In genomic region chr6:45616209-45616608, GRCh38 we compare ENCODE assay signal across 29 cellular contexts.
"Had no signal": no experiment of that assay in that cellular context is flagged by ENCODE, and none has a peak within 500 bp of the region (broad histone marks: within the 10 kb centered on the region; RNA-seq: fewer than 3 reads in every experiment).

No MANE protein-coding gene starts in this region.

- H3K9me3 Mint-ChIP-seq: activated B cell treated with CpG ODN at 0.5 μM for 24 hours; activated naive CD4-positive, alpha-beta T cell treated with anti-CD3 and anti-CD28 coated beads, Interleukin-2, amount 10 ng/mL, durations not matched to agents 7 days and 5 days; activated naive CD8-positive, alpha-beta T cell treated with anti-CD3 and anti-CD28 coated beads, Interleukin-2, amount 10 ng/mL, durations not matched to agents 7 days and 5 days; activated T-cell treated with anti-CD3 and anti-CD28 coated beads, Interleukin-2, amount 50 U/mL, for 24 hours; central memory CD8-positive, alpha-beta T cell; dendritic cell treated with granulocyte-macrophage colony-stimulating factor and Interleukin-4, amounts not matched to agents 40 ng/mL and 50 ng/mL, for 4 days; endodermal cell had no signal

- H3K36me3 Mint-ChIP-seq: activated naive CD4-positive, alpha-beta T cell treated with anti-CD3 and anti-CD28 coated beads, Interleukin-2, amount 10 ng/mL, durations not matched to agents 7 days and 5 days; activated naive CD8-positive, alpha-beta T cell treated with anti-CD3 and anti-CD28 coated beads, Interleukin-2, amount 10 ng/mL, durations not matched to agents 7 days and 5 days had no signal

- ATAC-seq: activated CD4-positive, CD25-positive, alpha-beta regulatory T cell treated with anti-CD3 and anti-CD28 coated beads, Interleukin-2, amount 50 U/mL, for 24 hours; activated CD8-positive, alpha-beta memory T cell treated with anti-CD3 and anti-CD28 coated beads, Interleukin-2, amount 10 ng/mL, durations not matched to agents 7 days and 5 days; activated CD8-positive, alpha-beta T cell treated with anti-CD3 and anti-CD28 coated beads, Interleukin-2, amount 10 ng/mL, durations not matched to agents 7 days and 5 days; esophagus mucosa; SK-N-SH treated with all-trans-retinoic acid at 6 μM for 48 hours; T-helper 17 cell had no signal

- H3K27ac Mint-ChIP-seq: activated B cell treated with CpG ODN at 0.5 μM for 24 hours; activated CD4-positive, alpha-beta T cell treated with anti-CD3 and anti-CD28 coated beads, Interleukin-2, amount 10 ng/mL, durations not matched to agents 7 days and 5 days; activated CD8-positive, alpha-beta memory T cell treated with anti-CD3 and anti-CD28 coated beads, Interleukin-2, amount 10 ng/mL, durations not matched to agents 7 days and 5 days; activated CD8-positive, alpha-beta T cell treated with anti-CD3 and anti-CD28 coated beads, Interleukin-2, amount 10 ng/mL, durations not matched to agents 7 days and 5 days; activated naive CD4-positive, alpha-beta T cell treated with anti-CD3 and anti-CD28 coated beads, Interleukin-2, amount 10 ng/mL, durations not matched to agents 7 days and 5 days; activated naive CD8-positive, alpha-beta T cell treated with anti-CD3 and anti-CD28 coated beads, Interleukin-2, amount 10 ng/mL, durations not matched to agents 7 days and 5 days; activated T-cell treated with anti-CD3 and anti-CD28 coated beads, Interleukin-2, amount 50 U/mL, for 24 hours; dendritic cell treated with granulocyte-macrophage colony-stimulating factor and Interleukin-4, amounts not matched to agents 40 ng/mL and 50 ng/mL, for 4 days; endodermal cell; T-helper 17 cell; T-helper 2 cell treated with Interferon-gamma antibody and Interleukin-4, amounts not matched to agents 5 μg/mL and 100 μg/mL, for 36 hours had no signal

- DNase-seq: activated B cell treated with CpG ODN at 0.5 μM for 24 hours; activated CD4-positive, alpha-beta T cell treated with anti-CD3 and anti-CD28 coated beads, Interleukin-2, amount 10 ng/mL, durations not matched to agents 7 days and 5 days; activated CD4-positive, alpha-beta T cell treated with anti-CD3 and anti-CD28 coated beads, Interleukin-2, amount 50 U/mL, for 4 hours; activated CD8-positive, alpha-beta memory T cell treated with anti-CD3 and anti-CD28 coated beads, Interleukin-2, amount 10 ng/mL, durations not matched to agents 7 days and 5 days; activated CD8-positive, alpha-beta memory T cell treated with anti-CD3 and anti-CD28 coated beads, Interleukin-2, amount 50 U/mL, for 4 hours; activated CD8-positive, alpha-beta T cell treated with anti-CD3 and anti-CD28 coated beads, Interleukin-2, amount 10 ng/mL, durations not matched to agents 7 days and 5 days; activated gamma-delta T cell; activated naive CD4-positive, alpha-beta T cell; activated naive CD4-positive, alpha-beta T cell treated with anti-CD3 and anti-CD28 coated beads, Interleukin-2, amount 10 ng/mL, durations not matched to agents 7 days and 5 days; activated naive CD8-positive, alpha-beta T cell treated with anti-CD3 and anti-CD28 coated beads, Interleukin-2, amount 10 ng/mL, durations not matched to agents 7 days and 5 days; activated T-cell treated with anti-CD3 and anti-CD28 coated beads, Interleukin-2, amount 50 U/mL, for 24 hours; amniotic stem cell; anterior cingulate cortex; brain microvascular endothelial cell; dorsolateral prefrontal cortex; effector memory CD4-positive, alpha-beta T cell; endodermal cell; foreskin fibroblast; head of caudate nucleus; T-helper 1 cell; T-helper 17 cell; T1000; WERI-Rb-1 had no signal

- H3K27me3 Mint-ChIP-seq: activated CD4-positive, alpha-beta T cell treated with anti-CD3 and anti-CD28 coated beads, Interleukin-2, amount 10 ng/mL, durations not matched to agents 7 days and 5 days; activated CD8-positive, alpha-beta memory T cell treated with anti-CD3 and anti-CD28 coated beads, Interleukin-2, amount 10 ng/mL, durations not matched to agents 7 days and 5 days; activated naive CD8-positive, alpha-beta T cell treated with anti-CD3 and anti-CD28 coated beads, Interleukin-2, amount 10 ng/mL, durations not matched to agents 7 days and 5 days; activated T-cell treated with anti-CD3 and anti-CD28 coated beads, Interleukin-2, amount 50 U/mL, for 24 hours; central memory CD8-positive, alpha-beta T cell; dendritic cell treated with granulocyte-macrophage colony-stimulating factor and Interleukin-4, amounts not matched to agents 40 ng/mL and 50 ng/mL, for 4 days; T-helper 17 cell had no signal

- H3K4me3 Mint-ChIP-seq: activated B cell treated with CpG ODN at 0.5 μM for 24 hours; activated CD4-positive, alpha-beta T cell treated with anti-CD3 and anti-CD28 coated beads, Interleukin-2, amount 10 ng/mL, durations not matched to agents 7 days and 5 days; activated CD8-positive, alpha-beta memory T cell treated with anti-CD3 and anti-CD28 coated beads, Interleukin-2, amount 10 ng/mL, durations not matched to agents 7 days and 5 days; activated CD8-positive, alpha-beta T cell treated with anti-CD3 and anti-CD28 coated beads, Interleukin-2, amount 10 ng/mL, durations not matched to agents 7 days and 5 days; activated naive CD4-positive, alpha-beta T cell treated with anti-CD3 and anti-CD28 coated beads, Interleukin-2, amount 10 ng/mL, durations not matched to agents 7 days and 5 days; activated naive CD8-positive, alpha-beta T cell treated with anti-CD3 and anti-CD28 coated beads, Interleukin-2, amount 10 ng/mL, durations not matched to agents 7 days and 5 days; activated T-cell treated with anti-CD3 and anti-CD28 coated beads, Interleukin-2, amount 50 U/mL, for 24 hours; central memory CD8-positive, alpha-beta T cell; dendritic cell treated with granulocyte-macrophage colony-stimulating factor and Interleukin-4, amounts not matched to agents 40 ng/mL and 50 ng/mL, for 4 days; endodermal cell; T-helper 17 cell; T-helper 2 cell treated with Interferon-gamma antibody and Interleukin-4, amounts not matched to agents 5 μg/mL and 100 μg/mL, for 36 hours had no signal
